Comparison of ENCODE assay signal across 8 cellular contexts in genomic region chr9:6015278-6016157, GRCh38. TPM values are rescaled to one million over a fixed set of nuclear protein-coding genes. Genes with fewer than 3 reads are reported as not detected.
DNase-seq lines count a peak whose midpoint lies in the region; ATAC-seq and TF ChIP-seq lines count a peak whose summit lies in the region.

Gene RANBP6, minus strand, starts transcription at chr9:6015624. Its CDS starts 17 bp downstream, at chr9:6015607.

- peaks cover 10% of the 10 kb centered on the region; the same call in 1 of the 2 replicates for H4K20me1 ChIP-seq in GM23338 (replicated peaks; ENCODE audit: insufficient read depth)

- peaks cover 48% of the 10 kb centered on the region for H3K79me2 ChIP-seq in GM23338 (replicated peaks; ENCODE audit: insufficient read depth)

- H3F3A ChIP-seq in GM23338 (replicated peaks; ENCODE audit: low read depth), result no peaks in the 10 kb centered on the region

- TF ChIP-seq CTCF in GM23338 (conservative IDR thresholded peaks at IDR 0.05; ENCODE audit: low read depth in 2 of 2), result no peak
- TF ChIP-seq CTCF in fibroblast of pulmonary artery (IDR thresholded peaks at IDR 0.05; ENCODE audit: low read length, missing control alignments), result no peak

- H3K36me3 ChIP-seq in GM23338 (ENCODE audit: insufficient read depth), result peaks cover 8% of the 10 kb centered on the region

- H3K4me3 ChIP-seq in GM23338, result peak within 1 kb of the TSS; percentile 77
- H3K4me3 ChIP-seq in fibroblast of pulmonary artery (replicated peaks; ENCODE audit: low read depth, low read length), result peak within 1 kb of the TSS; percentile 100

- H3K4me1 ChIP-seq in GM23338 (ENCODE audit: insufficient read depth), result peaks cover 12% of the 10 kb centered on the region

- H3K27ac Mint-ChIP-seq in GM23338, result peak within 1 kb of the TSS; percentile 99
- peak within 1 kb of the TSS; percentile 97 to 98 for H3K27ac Mint-ChIP-seq in natural killer cell treated with Interleukin-12 subunit alpha and Interleukin-12 subunit beta and Interleukin-15 and Interleukin-18, amount 100 ng/mL, for 72 hours

- H3K36me3 Mint-ChIP-seq in GM23338 (ENCODE audit: low read depth), result peaks cover 36% of the 10 kb centered on the region
- H3K36me3 Mint-ChIP-seq in natural killer cell treated with Interleukin-12 subunit alpha and Interleukin-12 subunit beta and Interleukin-15 and Interleukin-18, amount 100 ng/mL, for 72 hours, result peaks cover 28% of the 10 kb centered on the region

- peak within 1 kb of the TSS; percentile 95 for H3K4me2 ChIP-seq in GM23338

- peak; percentile 83 for TF ChIP-seq POLR2A in Raji (IDR thresholded peaks at IDR 0.05; ENCODE audit: insufficient read depth, low read depth, low read length)

- no peaks in the 10 kb centered on the region for H3K27me3 ChIP-seq in GM23338 (ENCODE audit: insufficient read depth)

- DNase-seq in EH (ENCODE audit: low read depth) (peak; percentile 84), GM23338 (ENCODE audit: low spot score) (peak; percentile 95), Kasumi-1 (lab: John Stamatoyannopoulos, UW) (peak; percentile 66), fibroblast of pulmonary artery (ENCODE audit: low read depth) (peak; percentile 86)
- DNase-seq in activated effector memory CD4-positive, alpha-beta T cell treated with Interleukin-2 at 50 U/mL for 16 hours, result peak; percentile 84
- peak; percentile 93 for DNase-seq in natural killer cell treated with Interleukin-12 subunit alpha and Interleukin-12 subunit beta and Interleukin-15 and Interleukin-18, amount 100 ng/mL, for 72 hours (ENCODE audit: low spot score)
- peak; percentile 93 for DNase-seq in stimulated activated naive CD8-positive, alpha-beta T cell treated with anti-CD3 and anti-CD28 coated beads, Interleukin-15, Interleukin-2, amounts not matched to agents 100 U/mL and 50 U/mL, for 24 hours

- H3K9me3 Mint-ChIP-seq in GM23338, result peaks cover 3% of the 10 kb centered on the region; the same call in 2 of the 3 replicates
- peaks cover 5% of the 10 kb centered on the region for H3K9me3 Mint-ChIP-seq in natural killer cell treated with Interleukin-12 subunit alpha and Interleukin-12 subunit beta and Interleukin-15 and Interleukin-18, amount 100 ng/mL, for 72 hours

- peaks cover 6% of the 10 kb centered on the region for H3K27me3 Mint-ChIP-seq in GM23338 (ENCODE audit: insufficient read depth, low read depth, poor library complexity)
- H3K27me3 Mint-ChIP-seq in natural killer cell treated with Interleukin-12 subunit alpha and Interleukin-12 subunit beta and Interleukin-15 and Interleukin-18, amount 100 ng/mL, for 72 hours, result peaks cover 0 to 3% of the 10 kb centered on the region in 2 donors

- H2AFZ ChIP-seq in GM23338, result peak within 1 kb of the TSS; percentile 54; the same call in 1 of the 2 replicates

- peak within 1 kb of the TSS; percentile 93 for H3K4me3 Mint-ChIP-seq in GM23338
- peak within 1 kb of the TSS; percentile 96 for H3K4me3 Mint-ChIP-seq in natural killer cell treated with Interleukin-12 subunit alpha and Interleukin-12 subunit beta and Interleukin-15 and Interleukin-18, amount 100 ng/mL, for 72 hours

- peaks cover 18% of the 10 kb centered on the region for H3K4me1 Mint-ChIP-seq in GM23338
- peaks cover 29 to 39% of the 10 kb centered on the region in 2 donors for H3K4me1 Mint-ChIP-seq in natural killer cell treated with Interleukin-12 subunit alpha and Interleukin-12 subunit beta and Interleukin-15 and Interleukin-18, amount 100 ng/mL, for 72 hours (ENCODE audit: low read depth in 2 of 2)

- peak; percentile 99 for ATAC-seq in GM23338
- ATAC-seq in natural killer cell treated with Interleukin-12 subunit alpha and Interleukin-12 subunit beta and Interleukin-15 and Interleukin-18, amount 100 ng/mL, for 72 hours, result peak; percentile 99
- ATAC-seq in stimulated activated naive CD8-positive, alpha-beta T cell treated with anti-CD3 and anti-CD28 coated beads, Interleukin-15, Interleukin-2, amounts not matched to agents 100 U/mL and 50 U/mL, for 24 hours, result peak; percentile 97

- H3K9me2 ChIP-seq in GM23338 (ENCODE audit: insufficient read depth), result peaks cover 3% of the 10 kb centered on the region; the same call in 1 of the 2 replicates

- peak within 1 kb of the TSS; percentile 74 for H3K27ac ChIP-seq in GM23338 (ENCODE audit: low read depth)

TF ChIP-seq in GM23338, 12 proteins besides CTCF, POLR2A, EP300 and RAD21 (continues in another document):
- TF ChIP-seq ZNF114 (CRISPR knock-in tag; IDR thresholded peaks at IDR 0.05) (no peak), POLR2AphosphoS5 (IDR thresholded peaks at IDR 0.05; ENCODE audit: low read depth) (peak; percentile 90), CREB1 (CRISPR knock-in tag; IDR thresholded peaks at IDR 0.05; ENCODE audit: low read depth) (peak; percentile 99)
- TF ChIP-seq, protein P1, sequence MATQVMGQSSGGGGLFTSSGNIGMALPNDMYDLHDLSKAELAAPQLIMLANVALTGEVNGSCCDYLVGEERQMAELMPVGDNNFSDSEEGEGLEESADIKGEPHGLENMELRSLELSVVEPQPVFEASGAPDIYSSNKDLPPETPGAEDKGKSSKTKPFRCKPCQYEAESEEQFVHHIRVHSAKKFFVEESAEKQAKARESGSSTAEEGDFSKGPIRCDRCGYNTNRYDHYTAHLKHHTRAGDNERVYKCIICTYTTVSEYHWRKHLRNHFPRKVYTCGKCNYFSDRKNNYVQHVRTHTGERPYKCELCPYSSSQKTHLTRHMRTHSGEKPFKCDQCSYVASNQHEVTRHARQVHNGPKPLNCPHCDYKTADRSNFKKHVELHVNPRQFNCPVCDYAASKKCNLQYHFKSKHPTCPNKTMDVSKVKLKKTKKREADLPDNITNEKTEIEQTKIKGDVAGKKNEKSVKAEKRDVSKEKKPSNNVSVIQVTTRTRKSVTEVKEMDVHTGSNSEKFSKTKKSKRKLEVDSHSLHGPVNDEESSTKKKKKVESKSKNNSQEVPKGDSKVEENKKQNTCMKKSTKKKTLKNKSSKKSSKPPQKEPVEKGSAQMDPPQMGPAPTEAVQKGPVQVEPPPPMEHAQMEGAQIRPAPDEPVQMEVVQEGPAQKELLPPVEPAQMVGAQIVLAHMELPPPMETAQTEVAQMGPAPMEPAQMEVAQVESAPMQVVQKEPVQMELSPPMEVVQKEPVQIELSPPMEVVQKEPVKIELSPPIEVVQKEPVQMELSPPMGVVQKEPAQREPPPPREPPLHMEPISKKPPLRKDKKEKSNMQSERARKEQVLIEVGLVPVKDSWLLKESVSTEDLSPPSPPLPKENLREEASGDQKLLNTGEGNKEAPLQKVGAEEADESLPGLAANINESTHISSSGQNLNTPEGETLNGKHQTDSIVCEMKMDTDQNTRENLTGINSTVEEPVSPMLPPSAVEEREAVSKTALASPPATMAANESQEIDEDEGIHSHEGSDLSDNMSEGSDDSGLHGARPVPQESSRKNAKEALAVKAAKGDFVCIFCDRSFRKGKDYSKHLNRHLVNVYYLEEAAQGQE (IDR thresholded peaks at IDR 0.05; ENCODE audit: unreplicated experiment), result no peak

RNA-seq across cellular contexts. Expression of gene RANBP6, which starts in this region (rescaled TPM):
- 23.6 and 26.4 TPM in 2 replicates for total RNA-seq in GM23338 (2014; rRNA removed; shearing (Covaris generic))
- polyA plus RNA-seq in GM23338 (2016; fragmentation: Nextera tagmentation; extraction: Ambion mirVana), result 6.6 and 9.4 TPM in 2 replicates
- 10 to 100 TPM; 19.3 to 21.6 TPM for total RNA-seq in natural killer cell treated with Interleukin-12 subunit alpha and Interleukin-12 subunit beta and Interleukin-15 and Interleukin-18, amount 100 ng/mL, for 72 hours

Comparison
In these comparisons a context has a peak if more than half of its experiments do, and no peak if none do; other contexts are left out.
1. Peak in every context shown above with its lines: DNase-seq, ATAC-seq, H3K4me3 ChIP-seq and H3K27ac ChIP-seq.